Comparison of ENCODE assay signal across 1 cellular context in genomic region chr1:224503161-224504118, GRCh38.
TF ChIP-seq lines count a peak whose summit lies in the region.

No MANE protein-coding gene starts in this region.

TF ChIP-seq in K562, 482 proteins besides CTCF, POLR2A, EP300 and RAD21 (continued from another document and continues in another):
- peak; percentile 42; the same call in 1 of the 2 replicates for TF ChIP-seq THAP12 (CRISPR knock-in tag; IDR thresholded peaks at IDR 0.05)
- TF ChIP-seq, protein P1, sequence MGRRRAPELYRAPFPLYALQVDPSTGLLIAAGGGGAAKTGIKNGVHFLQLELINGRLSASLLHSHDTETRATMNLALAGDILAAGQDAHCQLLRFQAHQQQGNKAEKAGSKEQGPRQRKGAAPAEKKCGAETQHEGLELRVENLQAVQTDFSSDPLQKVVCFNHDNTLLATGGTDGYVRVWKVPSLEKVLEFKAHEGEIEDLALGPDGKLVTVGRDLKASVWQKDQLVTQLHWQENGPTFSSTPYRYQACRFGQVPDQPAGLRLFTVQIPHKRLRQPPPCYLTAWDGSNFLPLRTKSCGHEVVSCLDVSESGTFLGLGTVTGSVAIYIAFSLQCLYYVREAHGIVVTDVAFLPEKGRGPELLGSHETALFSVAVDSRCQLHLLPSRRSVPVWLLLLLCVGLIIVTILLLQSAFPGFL (CRISPR knock-in tag; IDR thresholded peaks at IDR 0.05) = no peak; the same call in 1 of the 2 replicates
- peak; percentile 65; the same call in 1 of the 2 replicates for TF ChIP-seq POLR2G (IDR thresholded peaks at IDR 0.05; ENCODE audit: low read depth, low read length)
- TF ChIP-seq THRB (CRISPR knock-in tag; conservative IDR thresholded peaks at IDR 0.05) = 0 out of 2 replicates have a peak, but pooled peaks have one; percentile 74
- peak; percentile 81 for TF ChIP-seq TCF7 (IDR thresholded peaks at IDR 0.05; ENCODE audit: borderline replicate concordance)
- no peak for TF ChIP-seq NCOA4 (IDR thresholded peaks at IDR 0.05; ENCODE audit: partially characterized antibody)
- peak; percentile 77 for TF ChIP-seq ETV1 (tag; conservative IDR thresholded peaks at IDR 0.05; ENCODE audit: low read depth)
- TF ChIP-seq BACH1 (tag; IDR thresholded peaks at IDR 0.05) = peak; percentile 90
- peak; percentile 100 for TF ChIP-seq KLF1 (tag; IDR thresholded peaks at IDR 0.05)
- peak; percentile 72 for TF ChIP-seq FIP1L1 (IDR thresholded peaks at IDR 0.05; ENCODE audit: low read depth, low read length, poor library complexity, severe bottlenecking)
- no peak for TF ChIP-seq NR2C2 (CRISPR knock-in tag; IDR thresholded peaks at IDR 0.05)
- peak; percentile 82 for TF ChIP-seq NR2C2 (tag; IDR thresholded peaks at IDR 0.05)
- TF ChIP-seq NCOR1 (IDR thresholded peaks at IDR 0.05) = peak; percentile 100
- peak; percentile 98; the same call in 1 of the 2 replicates for TF ChIP-seq KAT7 (CRISPR knock-in tag; IDR thresholded peaks at IDR 0.05; ENCODE audit: borderline replicate concordance)
- peak; percentile 98 for TF ChIP-seq TAF9B (IDR thresholded peaks at IDR 0.05; ENCODE audit: partially characterized antibody)
- TF ChIP-seq, protein P2, sequence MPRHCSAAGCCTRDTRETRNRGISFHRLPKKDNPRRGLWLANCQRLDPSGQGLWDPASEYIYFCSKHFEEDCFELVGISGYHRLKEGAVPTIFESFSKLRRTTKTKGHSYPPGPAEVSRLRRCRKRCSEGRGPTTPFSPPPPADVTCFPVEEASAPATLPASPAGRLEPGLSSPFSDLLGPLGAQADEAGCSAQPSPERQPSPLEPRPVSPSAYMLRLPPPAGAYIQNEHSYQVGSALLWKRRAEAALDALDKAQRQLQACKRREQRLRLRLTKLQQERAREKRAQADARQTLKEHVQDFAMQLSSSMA (CRISPR knock-in tag; IDR thresholded peaks at IDR 0.05) = 0 out of 2 replicates have a peak, but pooled peaks have one; percentile 41
- no peak; the same call in 1 of the 2 replicates for TF ChIP-seq SAFB (IDR thresholded peaks at IDR 0.05; ENCODE audit: borderline replicate concordance, low read depth, low read length)
- peak; percentile 70; the same call in 1 of the 2 replicates for TF ChIP-seq ZNF668 (CRISPR knock-in tag; IDR thresholded peaks at IDR 0.05)
- TF ChIP-seq SETDB1 (IDR thresholded peaks at IDR 0.05; ENCODE audit: low read length) = no peak
- TF ChIP-seq SMAD4 (CRISPR knock-in tag; conservative IDR thresholded peaks at IDR 0.05) = peak; percentile 99
- TF ChIP-seq ZNF512 (tag; IDR thresholded peaks at IDR 0.05) = peak; percentile 74
- peak; percentile 90 for TF ChIP-seq SMAD1 (IDR thresholded peaks at IDR 0.05; ENCODE audit: low read depth, low read length, partially characterized antibody)
- TF ChIP-seq, protein P3, sequence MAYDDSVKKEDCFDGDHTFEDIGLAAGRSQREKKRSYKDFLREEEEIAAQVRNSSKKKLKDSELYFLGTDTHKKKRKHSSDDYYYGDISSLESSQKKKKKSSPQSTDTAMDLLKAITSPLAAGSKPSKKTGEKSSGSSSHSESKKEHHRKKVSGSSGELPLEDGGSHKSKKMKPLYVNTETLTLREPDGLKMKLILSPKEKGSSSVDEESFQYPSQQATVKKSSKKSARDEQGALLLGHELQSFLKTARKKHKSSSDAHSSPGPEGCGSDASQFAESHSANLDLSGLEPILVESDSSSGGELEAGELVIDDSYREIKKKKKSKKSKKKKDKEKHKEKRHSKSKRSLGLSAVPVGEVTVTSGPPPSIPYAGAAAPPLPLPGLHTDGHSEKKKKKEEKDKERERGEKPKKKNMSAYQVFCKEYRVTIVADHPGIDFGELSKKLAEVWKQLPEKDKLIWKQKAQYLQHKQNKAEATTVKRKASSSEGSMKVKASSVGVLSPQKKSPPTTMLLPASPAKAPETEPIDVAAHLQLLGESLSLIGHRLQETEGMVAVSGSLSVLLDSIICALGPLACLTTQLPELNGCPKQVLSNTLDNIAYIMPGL (CRISPR knock-in tag; IDR thresholded peaks at IDR 0.05) = no peak
- peak; percentile 96 to 98 for TF ChIP-seq KDM1A (IDR thresholded peaks at IDR 0.05)
- no peak for TF ChIP-seq SUPT5H (IDR thresholded peaks at IDR 0.05)
- peak; percentile 97 to 99; a peak in 3 of 4 replicates for TF ChIP-seq UBTF (IDR thresholded peaks at IDR 0.05; ENCODE audit: borderline replicate concordance in 1 of 2, low read depth in 2 of 2, low read length in 2 of 2)
- TF ChIP-seq, protein P4, sequence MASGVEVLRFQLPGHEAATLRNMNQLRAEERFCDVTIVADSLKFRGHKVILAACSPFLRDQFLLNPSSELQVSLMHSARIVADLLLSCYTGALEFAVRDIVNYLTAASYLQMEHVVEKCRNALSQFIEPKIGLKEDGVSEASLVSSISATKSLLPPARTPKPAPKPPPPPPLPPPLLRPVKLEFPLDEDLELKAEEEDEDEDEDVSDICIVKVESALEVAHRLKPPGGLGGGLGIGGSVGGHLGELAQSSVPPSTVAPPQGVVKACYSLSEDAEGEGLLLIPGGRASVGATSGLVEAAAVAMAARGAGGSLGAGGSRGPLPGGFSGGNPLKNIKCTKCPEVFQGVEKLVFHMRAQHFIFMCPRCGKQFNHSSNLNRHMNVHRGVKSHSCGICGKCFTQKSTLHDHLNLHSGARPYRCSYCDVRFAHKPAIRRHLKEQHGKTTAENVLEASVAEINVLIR (CRISPR knock-in tag; IDR thresholded peaks at IDR 0.05) = no peak
- peak; percentile 98 for TF ChIP-seq NBN (IDR thresholded peaks at IDR 0.05; ENCODE audit: low read depth)
- TF ChIP-seq HIVEP1 (CRISPR knock-in tag; IDR thresholded peaks at IDR 0.05) = peak; percentile 93
- TF ChIP-seq SPI1 (IDR thresholded peaks at IDR 0.05; ENCODE audit: borderline replicate concordance, low read depth, low read length) = peak; percentile 97
- TF ChIP-seq ZFP36 (IDR thresholded peaks at IDR 0.05; ENCODE audit: low read depth, low read length, partially characterized antibody) = no peak
- TF ChIP-seq MAFG (tag; conservative IDR thresholded peaks at IDR 0.05) = no peak
- TF ChIP-seq GATA2 (CRISPR knock-in tag; IDR thresholded peaks at IDR 0.05) = peak; percentile 99
- TF ChIP-seq, protein P5, sequence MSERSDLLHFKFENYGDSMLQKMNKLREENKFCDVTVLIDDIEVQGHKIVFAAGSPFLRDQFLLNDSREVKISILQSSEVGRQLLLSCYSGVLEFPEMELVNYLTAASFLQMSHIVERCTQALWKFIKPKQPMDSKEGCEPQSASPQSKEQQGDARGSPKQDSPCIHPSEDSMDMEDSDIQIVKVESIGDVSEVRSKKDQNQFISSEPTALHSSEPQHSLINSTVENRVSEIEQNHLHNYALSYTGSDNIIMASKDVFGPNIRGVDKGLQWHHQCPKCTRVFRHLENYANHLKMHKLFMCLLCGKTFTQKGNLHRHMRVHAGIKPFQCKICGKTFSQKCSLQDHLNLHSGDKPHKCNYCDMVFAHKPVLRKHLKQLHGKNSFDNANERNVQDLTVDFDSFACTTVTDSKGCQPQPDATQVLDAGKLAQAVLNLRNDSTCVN (CRISPR knock-in tag; IDR thresholded peaks at IDR 0.05) = no peak; the same call in 1 of the 2 replicates
- TF ChIP-seq ZBED1 (IDR thresholded peaks at IDR 0.05) = peak; percentile 97
- no peak for TF ChIP-seq E4F1 (CRISPR knock-in tag; IDR thresholded peaks at IDR 0.05; ENCODE audit: borderline replicate concordance)
- TF ChIP-seq MEF2A (IDR thresholded peaks at IDR 0.05; ENCODE audit: control insufficient read depth, low read depth, low read length) = 0 out of 2 replicates have a peak, but pooled peaks have one; percentile 19
- TF ChIP-seq, protein P6, sequence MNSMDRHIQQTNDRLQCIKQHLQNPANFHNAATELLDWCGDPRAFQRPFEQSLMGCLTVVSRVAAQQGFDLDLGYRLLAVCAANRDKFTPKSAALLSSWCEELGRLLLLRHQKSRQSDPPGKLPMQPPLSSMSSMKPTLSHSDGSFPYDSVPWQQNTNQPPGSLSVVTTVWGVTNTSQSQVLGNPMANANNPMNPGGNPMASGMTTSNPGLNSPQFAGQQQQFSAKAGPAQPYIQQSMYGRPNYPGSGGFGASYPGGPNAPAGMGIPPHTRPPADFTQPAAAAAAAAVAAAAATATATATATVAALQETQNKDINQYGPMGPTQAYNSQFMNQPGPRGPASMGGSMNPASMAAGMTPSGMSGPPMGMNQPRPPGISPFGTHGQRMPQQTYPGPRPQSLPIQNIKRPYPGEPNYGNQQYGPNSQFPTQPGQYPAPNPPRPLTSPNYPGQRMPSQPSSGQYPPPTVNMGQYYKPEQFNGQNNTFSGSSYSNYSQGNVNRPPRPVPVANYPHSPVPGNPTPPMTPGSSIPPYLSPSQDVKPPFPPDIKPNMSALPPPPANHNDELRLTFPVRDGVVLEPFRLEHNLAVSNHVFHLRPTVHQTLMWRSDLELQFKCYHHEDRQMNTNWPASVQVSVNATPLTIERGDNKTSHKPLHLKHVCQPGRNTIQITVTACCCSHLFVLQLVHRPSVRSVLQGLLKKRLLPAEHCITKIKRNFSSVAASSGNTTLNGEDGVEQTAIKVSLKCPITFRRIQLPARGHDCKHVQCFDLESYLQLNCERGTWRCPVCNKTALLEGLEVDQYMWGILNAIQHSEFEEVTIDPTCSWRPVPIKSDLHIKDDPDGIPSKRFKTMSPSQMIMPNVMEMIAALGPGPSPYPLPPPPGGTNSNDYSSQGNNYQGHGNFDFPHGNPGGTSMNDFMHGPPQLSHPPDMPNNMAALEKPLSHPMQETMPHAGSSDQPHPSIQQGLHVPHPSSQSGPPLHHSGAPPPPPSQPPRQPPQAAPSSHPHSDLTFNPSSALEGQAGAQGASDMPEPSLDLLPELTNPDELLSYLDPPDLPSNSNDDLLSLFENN (IDR thresholded peaks at IDR 0.05; ENCODE audit: low read depth in 2 of 2, low read length in 2 of 2) = peak in 1 of 2 experiments; percentile 99; a peak in 2 of 4 replicates
- 0 out of 2 replicates have a peak, but pooled peaks have one; percentile 68 for TF ChIP-seq TAF15 (IDR thresholded peaks at IDR 0.05; ENCODE audit: low read depth, low read length)
- TF ChIP-seq ZNF12 (CRISPR knock-in tag; IDR thresholded peaks at IDR 0.05) = no peak
- TF ChIP-seq SP1 (CRISPR knock-in tag; IDR thresholded peaks at IDR 0.05) = peak; percentile 96
- no peak for TF ChIP-seq RBM17 (IDR thresholded peaks at IDR 0.05; ENCODE audit: borderline replicate concordance, low read depth, low read length)
